In genomic region chr5:124751031-124751430, GRCh38 we compare ENCODE assay signal across 32 cellular contexts. TPM values are rescaled to one million over a fixed set of nuclear protein-coding genes. Genes with fewer than 3 reads are reported as not detected.
DNase-seq lines count a peak whose midpoint lies in the region; ATAC-seq, FAIRE-seq and TF ChIP-seq lines count a peak whose summit lies in the region.
"Had no signal": no experiment of that assay in that cellular context is flagged by ENCODE, and none has a peak within 500 bp of the region (broad histone marks: within the 10 kb centered on the region; RNA-seq: fewer than 3 reads in every experiment).

No MANE protein-coding gene starts in this region.

- DNase-seq in H1 (ENCODE audit: low read depth in 1 of 2, low spot score in 2 of 2) (no peak), T-helper 9 cell (no peak), HuH-7.5 (ENCODE audit: low spot score) (no peak)
- DNase-seq in stimulated activated naive B cell treated with anti-CD40 and anti-IgM and Interleukin-4, amounts not matched to agents 10 μg/mL and 1 μg/mL and 100 μg/mL, for 72 hours: no peak
- DNase-seq: activated CD4-positive, alpha-beta T cell treated with anti-CD3 and anti-CD28 coated beads, Interleukin-2, amount 50 U/mL, for 48 hours; activated CD4-positive, CD25-positive, alpha-beta regulatory T cell treated with anti-CD3 and anti-CD28 coated beads, Interleukin-2, amount 50 U/mL, for 72 hours; activated CD8-positive, alpha-beta memory T cell treated with anti-CD3 and anti-CD28 coated beads, Interleukin-2, amount 50 U/mL, for 4 hours; activated naive CD4-positive, alpha-beta T cell treated with anti-CD3 and anti-CD28 coated beads for 36 hours; AML-193; CD4-positive, alpha-beta memory T cell; foreskin melanocyte; immature natural killer cell; left cardiac atrium; NCI-H146; NCI-H2107; OCI-M1; right cardiac atrium; stimulated activated naive CD8-positive, alpha-beta T cell treated with anti-CD3 and anti-CD28 coated beads, Interleukin-15, Interleukin-2, amounts not matched to agents 100 U/mL and 50 U/mL, for 24 hours; T-helper 1 cell had no signal

- H2AFZ ChIP-seq in H1 (ENCODE audit: low read length): no peak overlapping the region

- H3K14ac ChIP-seq in H1 (ENCODE audit: insufficient read length): no peak overlapping the region

- H3K23me2 ChIP-seq in H1 (ENCODE audit: low read depth, low read length): peaks cover 7% of the 10 kb centered on the region

- no peak overlapping the region for H3K9ac ChIP-seq in BLaER1 treated with 17β-estradiol and CSF1 and Interleukin-3, amounts not matched to agents 10 nM and 100 nM
- no peak overlapping the region for H3K9ac ChIP-seq in HUES64 (ENCODE audit: low read depth, low read length)
- no peak overlapping the region for H3K9ac ChIP-seq in H1 (replicated peaks in 1 of 4; ENCODE audit: extremely low read depth in 1 of 4, low read depth in 3 of 4, low read length in 3 of 4)

- peak overlapping the region; percentile 7 to 53 (median 20) for H3K4me3 Mint-ChIP-seq in nephron
- no peak overlapping the region for H3K4me3 Mint-ChIP-seq in stimulated activated naive B cell treated with anti-CD40 and anti-IgM and Interleukin-4, amounts not matched to agents 10 μg/mL and 1 μg/mL and 100 μg/mL, for 72 hours
- H3K4me3 Mint-ChIP-seq: activated naive CD4-positive, alpha-beta T cell treated with anti-CD3 and anti-CD28 coated beads for 36 hours; CD4-positive, alpha-beta memory T cell; central memory CD8-positive, alpha-beta T cell; dendritic cell treated with granulocyte-macrophage colony-stimulating factor and Interleukin-4, amounts not matched to agents 40 ng/mL and 50 ng/mL, for 4 days; immature natural killer cell had no signal

- no peak overlapping the region for H3K4me3 ChIP-seq in BLaER1 treated with 17β-estradiol and CSF1 and Interleukin-3, amounts not matched to agents 10 nM and 100 nM
- peak overlapping the region; percentile 26 for H3K4me3 ChIP-seq in HUES64 (ENCODE audit: low read length)
- peak overlapping the region in 2 of 4 experiments; percentile 11 to 37; a peak in 4 of 8 replicates for H3K4me3 ChIP-seq in H1 (ENCODE audit: extremely low read depth in 1 of 4, insufficient read depth in 2 of 4, low read depth in 3 of 4, low read length in 4 of 4)
- H3K4me3 ChIP-seq: A549, SK-N-MC, smooth muscle cell, thoracic aorta had no signal

- peaks cover 6 to 24% (median 18%) of the 10 kb centered on the region in 10 experiments for H3K4me1 ChIP-seq in BLaER1 treated with 17β-estradiol and CSF1 and Interleukin-3, amounts not matched to agents 10 nM and 100 nM
- H3K4me1 ChIP-seq in HUES64 (ENCODE audit: insufficient read depth, low read length): peaks cover 44% of the 10 kb centered on the region
- H3K4me1 ChIP-seq in H1 (replicated peaks in 1 of 4; ENCODE audit: control insufficient read depth in 3 of 4, insufficient read depth in 4 of 4, low read length in 3 of 4): peaks cover 0 to 19% (median 8%) of the 10 kb centered on the region in 4 experiments; a peak in 5 of 7 replicates

- H2BK12ac ChIP-seq in H1 (ENCODE audit: low read depth, low read length): no peak overlapping the region; the same call in 1 of the 2 replicates

- H2BK20ac ChIP-seq in H1 (ENCODE audit: low read length): no peak overlapping the region

- no peak overlapping the region for H4K5ac ChIP-seq in H1 (ENCODE audit: insufficient read length, low read depth, low read length)

- H3K9me3 Mint-ChIP-seq in nephron: no peaks in the 10 kb centered on the region
- peaks cover 0 to 2% of the 10 kb centered on the region in 2 donors for H3K9me3 Mint-ChIP-seq in stimulated activated naive B cell treated with anti-CD40 and anti-IgM and Interleukin-4, amounts not matched to agents 10 μg/mL and 1 μg/mL and 100 μg/mL, for 72 hours
- H3K9me3 Mint-ChIP-seq: activated naive CD4-positive, alpha-beta T cell treated with anti-CD3 and anti-CD28 coated beads for 36 hours; central memory CD8-positive, alpha-beta T cell; dendritic cell treated with granulocyte-macrophage colony-stimulating factor and Interleukin-4, amounts not matched to agents 40 ng/mL and 50 ng/mL, for 4 days had no signal

- H4K20me1 ChIP-seq in BLaER1 treated with 17β-estradiol and CSF1 and Interleukin-3, amounts not matched to agents 10 nM and 100 nM: no peaks in the 10 kb centered on the region
- no peaks in the 10 kb centered on the region for H4K20me1 ChIP-seq in H1 (replicated peaks in 1 of 2; ENCODE audit: control insufficient read depth in 1 of 2, insufficient read depth in 2 of 2, low read length in 2 of 2)

- TF ChIP-seq RAD21 in H1 (IDR thresholded peaks at IDR 0.05 in 1 of 2, conservative IDR thresholded peaks at IDR 0.05 in 1 of 2; ENCODE audit: low read depth in 2 of 2, low read length in 2 of 2): no peak

- H2BK5ac ChIP-seq in H1 (ENCODE audit: low read depth, low read length): peak overlapping the region; percentile 61; the same call in 1 of the 2 replicates

- no peaks in the 10 kb centered on the region for H3K27me3 Mint-ChIP-seq in nephron (ENCODE audit: low read depth)
- H3K27me3 Mint-ChIP-seq in stimulated activated naive B cell treated with anti-CD40 and anti-IgM and Interleukin-4, amounts not matched to agents 10 μg/mL and 1 μg/mL and 100 μg/mL, for 72 hours: no peaks in the 10 kb centered on the region

- no peak overlapping the region for H3K23ac ChIP-seq in H1 (ENCODE audit: insufficient read length)

- H3K79me1 ChIP-seq in H1 (ENCODE audit: low read depth, low read length): no peaks in the 10 kb centered on the region

- peak overlapping the region; percentile 16 for H2BK120ac ChIP-seq in H1 (replicated peaks; ENCODE audit: low read depth, low read length)

- no peak overlapping the region for H3K18ac ChIP-seq in H1 (ENCODE audit: extremely low read depth, low read length)

- H3K9me3 ChIP-seq in BLaER1 treated with 17β-estradiol and CSF1 and Interleukin-3, amounts not matched to agents 10 nM and 100 nM (replicated peaks in 1 of 11): peaks cover 0 to 16% (median 0%) of the 10 kb centered on the region in 11 experiments; a peak in 6 of 22 replicates
- no peaks in the 10 kb centered on the region for H3K9me3 ChIP-seq in HUES64 (ENCODE audit: insufficient read depth, low read depth, low read length)
- no peaks in the 10 kb centered on the region for H3K9me3 ChIP-seq in H1 (ENCODE audit: insufficient read depth in 2 of 2, low read depth in 1 of 2, low read length in 1 of 2)
- H3K9me3 ChIP-seq: A549, thoracic aorta had no signal

- no peak overlapping the region for H3K27ac ChIP-seq in BLaER1 treated with 17β-estradiol and CSF1 and Interleukin-3, amounts not matched to agents 10 nM and 100 nM
- H3K27ac ChIP-seq in HUES64 (ENCODE audit: low read depth, low read length) (peak overlapping the region; percentile 69), H1 (ENCODE audit: low read depth, low read length) (no peak overlapping the region)
- H3K27ac ChIP-seq: A549, SK-N-MC, thoracic aorta had no signal

- H3K27ac Mint-ChIP-seq in nephron: peak overlapping the region; percentile 12 to 55 (median 49)
- H3K27ac Mint-ChIP-seq in stimulated activated naive B cell treated with anti-CD40 and anti-IgM and Interleukin-4, amounts not matched to agents 10 μg/mL and 1 μg/mL and 100 μg/mL, for 72 hours: no peak overlapping the region
- H3K27ac Mint-ChIP-seq: activated naive CD4-positive, alpha-beta T cell treated with anti-CD3 and anti-CD28 coated beads for 36 hours; CD4-positive, alpha-beta memory T cell; dendritic cell treated with granulocyte-macrophage colony-stimulating factor and Interleukin-4, amounts not matched to agents 40 ng/mL and 50 ng/mL, for 4 days; IgD-negative memory B cell; immature natural killer cell had no signal

- no peak for TF ChIP-seq POLR2A in H1 (IDR thresholded peaks at IDR 0.05; ENCODE audit: control extremely low read depth in 1 of 2, low read depth in 2 of 2, low read length in 2 of 2)

- ATAC-seq in stimulated activated naive B cell treated with anti-CD40 and anti-IgM and Interleukin-4, amounts not matched to agents 10 μg/mL and 1 μg/mL and 100 μg/mL, for 72 hours (replicated peaks): no peak
- ATAC-seq in GM21529 (IDR thresholded peaks at IDR 0.05; ENCODE audit: unreplicated experiment): no peak
- ATAC-seq: A549; left cardiac atrium; right cardiac atrium; stimulated activated naive CD8-positive, alpha-beta T cell treated with anti-CD3 and anti-CD28 coated beads, Interleukin-15, Interleukin-2, amounts not matched to agents 100 U/mL and 50 U/mL, for 24 hours had no signal

- no peak overlapping the region for H2BK15ac ChIP-seq in H1 (ENCODE audit: low read length)

- peak; percentile 89 for FAIRE-seq in H1 (lab: Jason Lieb, UNC)
- FAIRE-seq: A549, H54, urothelium cell line had no signal

- peaks cover 0 to 20% of the 10 kb centered on the region in 2 experiments; a peak in 2 of 4 replicates for H3K79me2 ChIP-seq in H1 (ENCODE audit: control insufficient read depth in 1 of 2, insufficient read depth in 2 of 2, low read length in 2 of 2)

- CTCF ChIA-PET in H1 (lab: Charles Lee; ENCODE audit: partially characterized antibody): interaction anchor here (0.6 to 1.6 kb wide), 6 partner anchors 90 to 410 kb away, joined by 3 to 5 read pairs (median 3); no protein-coding TSS in a partner anchor

- no peak overlapping the region for H4K8ac ChIP-seq in H1 (ENCODE audit: extremely low read depth, insufficient read depth, low read length)

- H2AK5ac ChIP-seq in H1 (ENCODE audit: low read depth, low read length): no peak overlapping the region

- TF ChIP-seq CTCF in H1 (IDR thresholded peaks at IDR 0.05; ENCODE audit: control extremely low read depth in 1 of 3, insufficient read depth in 1 of 3, low read depth in 1 of 3, low read length in 3 of 3) (no peak), nephron (IDR thresholded peaks at IDR 0.05; ENCODE audit: unreplicated experiment in 3 of 3) (no peak)

- POLR2A ChIA-PET in H1 (lab: Charles Lee; ENCODE audit: partially characterized antibody): interaction anchor here (1.3 to 5.5 kb wide), 3 partner anchors 13 to 285 kb away, joined by 3 to 74 read pairs (median 5); no protein-coding TSS in a partner anchor

- H3K36me3 Mint-ChIP-seq in nephron (ENCODE audit: low read depth): no peaks in the 10 kb centered on the region
- no peaks in the 10 kb centered on the region for H3K36me3 Mint-ChIP-seq in stimulated activated naive B cell treated with anti-CD40 and anti-IgM and Interleukin-4, amounts not matched to agents 10 μg/mL and 1 μg/mL and 100 μg/mL, for 72 hours
- H3K36me3 Mint-ChIP-seq: CD4-positive, alpha-beta memory T cell; IgD-negative memory B cell; immature natural killer cell had no signal

- peak overlapping the region in 6 of 11 experiments; percentile 9 to 97 (median 95); a peak in 5 of 22 replicates for H3K4me2 ChIP-seq in BLaER1 treated with 17β-estradiol and CSF1 and Interleukin-3, amounts not matched to agents 10 nM and 100 nM
- peak overlapping the region; percentile 52 to 53 for H3K4me2 ChIP-seq in H1 (ENCODE audit: insufficient read depth in 1 of 2, low read depth in 2 of 2, low read length in 2 of 2)
- H3K4me2 ChIP-seq: A549, smooth muscle cell had no signal

- no peaks in the 10 kb centered on the region for H3K36me3 ChIP-seq in BLaER1 treated with 17β-estradiol and CSF1 and Interleukin-3, amounts not matched to agents 10 nM and 100 nM
- H3K36me3 ChIP-seq in HUES64 (ENCODE audit: insufficient read depth, low read length) (no peaks in the 10 kb centered on the region), H1 (ENCODE audit: control insufficient read depth in 2 of 4, insufficient read depth in 4 of 4, low read length in 3 of 4) (no peaks in the 10 kb centered on the region)
- H3K36me3 ChIP-seq: thoracic aorta had no signal

- H3K4ac ChIP-seq in H1 (replicated peaks; ENCODE audit: insufficient read length, low read depth, low read length): no peak overlapping the region

- TF ChIP-seq EP300 in H1 (IDR thresholded peaks at IDR 0.05; ENCODE audit: borderline replicate concordance in 1 of 2, low read depth in 2 of 2, low read length in 2 of 2): peak in 1 of 2 experiments; percentile 93; a peak in 2 of 3 replicates

- no peak overlapping the region for H3K56ac ChIP-seq in H1 (replicated peaks; ENCODE audit: insufficient read length, low read depth, low read length)

- no peaks in the 10 kb centered on the region for H3K27me3 ChIP-seq in BLaER1 treated with 17β-estradiol and CSF1 and Interleukin-3, amounts not matched to agents 10 nM and 100 nM
- no peaks in the 10 kb centered on the region for H3K27me3 ChIP-seq in HUES64 (ENCODE audit: insufficient read depth, low read length)
- H3K27me3 ChIP-seq in H1 (replicated peaks in 1 of 4; ENCODE audit: control insufficient read depth in 3 of 4, extremely low read depth in 1 of 4, insufficient read depth in 3 of 4, low read length in 3 of 4): no peaks in the 10 kb centered on the region

- WGBS in HUES64: 12% methylated on average over 2 of the region's 2 CpGs
- 19% methylated on average over 2 of the region's 2 CpGs; no CpG with 5 or more reads in 1 of the 2 experiments for WGBS in H1 (ENCODE audit: extremely low coverage in 1 of 2, insufficient coverage in 1 of 2, insufficient read length in 1 of 2, insufficient replicate concordance in 2 of 2, low coverage in 1 of 2, low lambda C conversion rate in 2 of 2, missing lambda C conversion rate in 1 of 2), 2 experiments

- no peak overlapping the region for H4K91ac ChIP-seq in H1 (replicated peaks; ENCODE audit: insufficient read length, low read length)

- H3K4me1 Mint-ChIP-seq in nephron: peaks cover 23% of the 10 kb centered on the region
- peaks cover 5 to 9% of the 10 kb centered on the region in 2 donors for H3K4me1 Mint-ChIP-seq in stimulated activated naive B cell treated with anti-CD40 and anti-IgM and Interleukin-4, amounts not matched to agents 10 μg/mL and 1 μg/mL and 100 μg/mL, for 72 hours

RNA-seq across cellular contexts. Expression of gene ZNF608, which starts 4.6 kb away (rescaled TPM):
- 30.8 TPM for polyA plus RNA-seq in HUES64 (2013, experiment 1 of 2)
- 38.7 TPM for polyA plus RNA-seq in HUES64 (2013, experiment 2 of 2)
- 40.4 and 40.8 TPM in 2 replicates for total RNA-seq in H1 (2021; fragmentation: NEBNext Ultra II Directional; extraction: Animal tissue kit (Norgen Biotek cat#: 25700))
- polyA plus RNA-seq in H1 (2011; rRNA removed): 13.3 and 17.2 TPM in 2 replicates
- 21.6 TPM for polyA plus RNA-seq in H1 (2011; cell fraction: cytosol; rRNA removed)
- 22.2 TPM for polyA plus RNA-seq in H1 (2011; cell fraction: nucleus; rRNA removed)
- 26.7 to 29.8 TPM (median 28.7 TPM) in 4 replicates for polyA plus RNA-seq in H1 (2012, experiment 1 of 2)
- 2.2 TPM for polyA plus RNA-seq in H1 (2012, experiment 2 of 2)
- polyA plus RNA-seq in H1 (2013, experiment 1 of 2): 27.0 TPM
- 23.0 TPM for polyA plus RNA-seq in H1 (2013, experiment 2 of 2)
- polyA minus RNA-seq in H1 (2011; rRNA and poly(A)+ RNA removed): 38.1 and 43.4 TPM in 2 replicates
- polyA minus RNA-seq in H1 (2011; cell fraction: cytosol; rRNA and poly(A)+ RNA removed): 17.6 TPM
- 69.6 TPM for polyA minus RNA-seq in H1 (2011; cell fraction: nucleus; rRNA and poly(A)+ RNA removed)
- total RNA-seq: activated naive CD4-positive, alpha-beta T cell treated with anti-CD3 and anti-CD28 coated beads for 36 hours; CD4-positive, alpha-beta memory T cell had no signal
- polyA plus RNA-seq: CD4-positive, alpha-beta memory T cell; immature natural killer cell had no signal

Comparison
In these comparisons a context has a peak if more than half of its experiments do, and no peak if none do; other contexts are left out.
1. H3K4me3 Mint-ChIP-seq: peak in nephron (3 of 3); none in stimulated activated naive B cell treated with anti-CD40 and anti-IgM and Interleukin-4, amounts not matched to agents 10 μg/mL and 1 μg/mL and 100 μg/mL, for 72 hours (0 of 2).